ENCODE assay signal across 6 cellular contexts in genomic region chr17:2054262-2054739, GRCh38. TPM values are rescaled to one million over a fixed set of nuclear protein-coding genes. Genes with fewer than 3 reads are reported as not detected.
DNase-seq lines count a peak whose midpoint lies in the region; TF ChIP-seq lines count a peak whose summit lies in the region.

No MANE protein-coding gene starts in this region.

- H3K27me3 Mint-ChIP-seq in CD8-positive, alpha-beta memory T cell, result no peaks in the 10 kb centered on the region

- WGBS in mammary epithelial cell (ENCODE audit: low coverage, missing lambda C conversion rate), result 0% methylated on average over 12 of the region's 28 CpGs

- H3K79me2 ChIP-seq in mammary epithelial cell (ENCODE audit: insufficient read depth, low read length), result no peaks in the 10 kb centered on the region
- H3K79me2 ChIP-seq in osteoblast (ENCODE audit: insufficient read depth, low read length), result peaks cover 18% of the 10 kb centered on the region

- no peaks in the 10 kb centered on the region for H3K27me3 ChIP-seq in CD8-positive, alpha-beta memory T cell (ENCODE audit: insufficient read depth, low read length, poor library complexity, severe bottlenecking)
- no peaks in the 10 kb centered on the region for H3K27me3 ChIP-seq in mammary epithelial cell (ENCODE audit: insufficient read depth, low read length)
- peaks cover 7% of the 10 kb centered on the region for H3K27me3 ChIP-seq in osteoblast (ENCODE audit: insufficient read depth, low read length)

- peak overlapping the region; percentile 85 to 97 (median 90) for H3K27ac Mint-ChIP-seq in CD8-positive, alpha-beta memory T cell

- CTCF ChIA-PET in CD8-positive, alpha-beta memory T cell (lab: Charles Lee), result interaction anchor here (0.6 to 8.2 kb wide), 46 partner anchors 8 to 386 kb away, joined by 3 to 256 read pairs (median 4); partner anchors contain the start of genes RTN4RL1 and TSR1
- CTCF ChIA-PET in mammary epithelial cell (lab: Charles Lee; ENCODE audit: low non-redundant PET), result interaction anchor here (0.6 to 2.0 kb wide), 3 partner anchors 11 to 190 kb away, joined by 3 to 41 read pairs (median 4); no protein-coding TSS in a partner anchor

- H4K20me1 ChIP-seq in mammary epithelial cell (ENCODE audit: insufficient read depth, low read length), result no peaks in the 10 kb centered on the region
- no peaks in the 10 kb centered on the region for H4K20me1 ChIP-seq in osteoblast (ENCODE audit: insufficient read depth, low read length)

- peak overlapping the region; percentile 85 for H3K27ac ChIP-seq in CD8-positive, alpha-beta memory T cell (ENCODE audit: low read depth, low read length)
- H3K27ac ChIP-seq in mammary epithelial cell (ENCODE audit: insufficient read depth, low read depth, low read length) (no peak overlapping the region), osteoblast (ENCODE audit: low read depth, low read length) (peak overlapping the region; percentile 45)

- H3K4me1 Mint-ChIP-seq in CD8-positive, alpha-beta memory T cell, result peaks cover 15 to 35% (median 17%) of the 10 kb centered on the region in 3 donors

- peak overlapping the region; percentile 79 to 92 (median 83) for H3K4me3 Mint-ChIP-seq in CD8-positive, alpha-beta memory T cell

- peak overlapping the region; percentile 56 for H2AFZ ChIP-seq in mammary epithelial cell (ENCODE audit: low read depth, low read length)
- H2AFZ ChIP-seq in osteoblast (ENCODE audit: low read length), result no peak overlapping the region

- no peaks in the 10 kb centered on the region for H3K9me3 Mint-ChIP-seq in CD8-positive, alpha-beta memory T cell

- H3K4me2 ChIP-seq in mammary epithelial cell (ENCODE audit: insufficient read depth, low read depth, low read length), result peak overlapping the region; percentile 96
- H3K4me2 ChIP-seq in osteoblast (ENCODE audit: insufficient read depth, low read length), result peak overlapping the region; percentile 94

- H3K9me3 ChIP-seq in CD8-positive, alpha-beta memory T cell (ENCODE audit: low read length), result no peaks in the 10 kb centered on the region
- no peaks in the 10 kb centered on the region for H3K9me3 ChIP-seq in mammary epithelial cell (replicated peaks; ENCODE audit: insufficient read depth, low read length)
- no peaks in the 10 kb centered on the region for H3K9me3 ChIP-seq in osteoblast (ENCODE audit: low read depth, low read length)

- peak overlapping the region; percentile 64 for H3K4me3 ChIP-seq in CD8-positive, alpha-beta memory T cell (ENCODE audit: low read length)
- H3K4me3 ChIP-seq in mammary epithelial cell (replicated peaks in 1 of 3; ENCODE audit: insufficient read depth in 1 of 3, low read depth in 2 of 3, low read length in 3 of 3) (peak overlapping the region; percentile 43 to 55 (median 45)), osteoblast (ENCODE audit: insufficient read depth, low read length) (peak overlapping the region; percentile 83)

- POLR2A ChIA-PET in CD8-positive, alpha-beta memory T cell (lab: Charles Lee), result interaction anchor here (0.5 to 4.4 kb wide), 9 partner anchors 10 to 347 kb away, joined by 3 to 37 read pairs (median 5); partner anchors contain the start of genes SMG6, SRR and TSR1

- TF ChIP-seq CTCF in mammary epithelial cell (conservative IDR thresholded peaks at IDR 0.05 in 1 of 2, IDR thresholded peaks at IDR 0.05 in 1 of 2; ENCODE audit: extremely low read depth in 1 of 2, insufficient read depth in 1 of 2, low read depth in 1 of 2, low read length in 2 of 2) (no peak), osteoblast (IDR thresholded peaks at IDR 0.05; ENCODE audit: extremely low read depth, low read depth, low read length) (no peak)

- DNase-seq in CD8-positive, alpha-beta memory T cell, result peak in 3 of 5 donors; percentile 32 to 73 (median 42)
- DNase-seq in NCI-H1105 (lab: John Stamatoyannopoulos, UW) (peak; percentile 16), mammary epithelial cell (peak; percentile 44), osteoblast (ENCODE audit: insufficient read length, low spot score, missing footprints) (peak; percentile 97), medulla oblongata (ENCODE audit: extremely low spot score) (no peak), iPS-NIHi7 (ENCODE audit: extremely low spot score) (no peak)

- H3K9ac ChIP-seq in mammary epithelial cell (ENCODE audit: insufficient read depth, low read length), result no peak overlapping the region

- intact Hi-C loops in mammary epithelial cell (cut with micrococcal nuclease), result loop anchor here (1.0 to 2.0 kb wide), 2 partner anchors 190 to 228 kb away; no protein-coding TSS in a partner anchor

- peaks cover 20% of the 10 kb centered on the region for H3K4me1 ChIP-seq in CD8-positive, alpha-beta memory T cell (ENCODE audit: insufficient read depth, low read length)
- peaks cover 16% of the 10 kb centered on the region for H3K4me1 ChIP-seq in mammary epithelial cell (ENCODE audit: insufficient read depth, low read length)
- H3K4me1 ChIP-seq in osteoblast (ENCODE audit: insufficient read depth, low read length), result peaks cover 9% of the 10 kb centered on the region

- no peaks in the 10 kb centered on the region for H3K36me3 ChIP-seq in CD8-positive, alpha-beta memory T cell (ENCODE audit: insufficient read depth, low read length)
- H3K36me3 ChIP-seq in mammary epithelial cell (ENCODE audit: insufficient read depth, low read length) (no peaks in the 10 kb centered on the region), osteoblast (ENCODE audit: insufficient read depth, low read length) (peaks cover 8% of the 10 kb centered on the region)

- in situ Hi-C loops in mammary epithelial cell (cut with MboI; ENCODE audit: low sequenced_read_pairs in 2 of 2), result loop anchor here in 1 of 2 donors (5.0 kb wide), 1 partner anchor 193 kb away; no protein-coding TSS in a partner anchor

- no TSS peak for BruUV-seq in mammary epithelial cell (replicated peaks; lab: Mats Ljungman, UMichigan)

- H3K36me3 Mint-ChIP-seq in CD8-positive, alpha-beta memory T cell, result no peaks in the 10 kb centered on the region

- dilution Hi-C loops in mammary epithelial cell (cut with HindIII; ENCODE audit: low sequenced_read_pairs), result no loop called here

RNA-seq across cellular contexts. Expression of gene HIC1, which starts 0.6 kb away (rescaled TPM):
- 10 to 100 TPM; 39.5 to 42.7 TPM for total RNA-seq in CD8-positive, alpha-beta memory T cell
- 1.3 TPM for polyA plus RNA-seq in CD8-positive, alpha-beta memory T cell
- total RNA-seq in mammary epithelial cell (1 to 10 TPM in 1 of 2 donors, under 1 TPM in 1; 0.67 to 1.3 TPM), osteoblast (18.5 and 19.7 TPM in 2 replicates)
- 0.20 TPM for polyA plus RNA-seq in mammary epithelial cell
- polyA minus RNA-seq in mammary epithelial cell, result not detected

RNA-seq across cellular contexts. Expression of gene OVCA2, which starts 12.5 kb away (rescaled TPM):
- total RNA-seq in CD8-positive, alpha-beta memory T cell, result 10 to 100 TPM; 54.2 to 56.2 TPM
- polyA plus RNA-seq in CD8-positive, alpha-beta memory T cell, result 60.0 TPM
- total RNA-seq in mammary epithelial cell, result 10 to 100 TPM; 44.1 to 65.7 TPM
- polyA plus RNA-seq in mammary epithelial cell, result 68.4 TPM
- 28.3 TPM for polyA minus RNA-seq in mammary epithelial cell
- 59.0 and 61.3 TPM in 2 replicates for total RNA-seq in osteoblast

RNA-seq across cellular contexts. Expression of gene DPH1, which starts 24.3 kb away (rescaled TPM):
- 10 to 100 TPM; 38.5 to 43.8 TPM for total RNA-seq in CD8-positive, alpha-beta memory T cell
- polyA plus RNA-seq in CD8-positive, alpha-beta memory T cell, result 33.2 TPM
- total RNA-seq in mammary epithelial cell (10 to 100 TPM; 29.0 to 36.2 TPM), osteoblast (52.7 and 63.7 TPM in 2 replicates)
- polyA plus RNA-seq in mammary epithelial cell, result 27.4 TPM
- polyA minus RNA-seq in mammary epithelial cell, result 64.4 TPM

RNA-seq across cellular contexts. Expression of gene RTN4RL1, which starts 29.2 kb away (rescaled TPM):
- 1 to 10 TPM; 1.0 to 1.2 TPM for total RNA-seq in CD8-positive, alpha-beta memory T cell
- polyA plus RNA-seq in CD8-positive, alpha-beta memory T cell, result 0.32 TPM
- total RNA-seq in mammary epithelial cell (1 to 10 TPM in 1 of 2 donors, under 1 TPM in 1; under 0.01 to 5.7 TPM), osteoblast (1.1 and 1.5 TPM in 2 replicates)
- 2.5 TPM for polyA plus RNA-seq in mammary epithelial cell
- polyA minus RNA-seq in mammary epithelial cell, result 1.6 TPM

Comparison
In these comparisons a context has a peak if more than half of its experiments do, and no peak if none do; other contexts are left out.
1. DNase-seq: peak in CD8-positive, alpha-beta memory T cell (3 of 5), NCI-H1105 (single experiment), mammary epithelial cell (single experiment) and osteoblast (single experiment); none in medulla oblongata (single experiment) and iPS-NIHi7 (single experiment).
2. Peak in every context shown above with its lines, with median percentiles within 50 percentile points of each other: H3K4me3 ChIP-seq.